ENCODE assay signal across 8 cellular contexts in genomic region chr6:85641522-85641915, GRCh38. TPM values are rescaled to one million over a fixed set of nuclear protein-coding genes. Genes with fewer than 3 reads are reported as not detected.
DNase-seq lines count a peak whose midpoint lies in the region; ATAC-seq and TF ChIP-seq lines count a peak whose summit lies in the region.

No MANE protein-coding gene starts in this region.

- H3K36me3 ChIP-seq in urinary bladder (ENCODE audit: insufficient read depth) = peaks cover 2% of the 10 kb centered on the region

- no TSS peak for BruUV-seq in MCF 10A (replicated peaks; lab: Mats Ljungman, UMichigan)

- H3K27ac ChIP-seq in urinary bladder (ENCODE audit: low read depth) = no peak overlapping the region

- POLR2A ChIA-PET in MCF 10A (lab: Yijun Ruan, JAX) = interaction anchor here (0.8 to 10.2 kb wide), 5 partner anchors 11 to 46 kb away, joined by 3 to 889 read pairs (median 16); partner anchors contain the start of gene SNX14

- H3K27ac Mint-ChIP-seq in MCF 10A (ENCODE audit: low read depth, unreplicated experiment) (peak overlapping the region; percentile 99), memory B cell (peak overlapping the region; percentile 99)

- ATAC-seq in memory B cell (ENCODE audit: low read depth) (no peak), HG03460 (IDR thresholded peaks at IDR 0.05; ENCODE audit: unreplicated experiment) (no peak)

- H3K4me3 Mint-ChIP-seq in MCF 10A (ENCODE audit: unreplicated experiment) = peak overlapping the region; percentile 87
- H3K4me3 Mint-ChIP-seq in memory B cell = peak overlapping the region; percentile 91

- H3K4me1 Mint-ChIP-seq in MCF 10A (ENCODE audit: insufficient read depth, unreplicated experiment) = peaks cover 44% of the 10 kb centered on the region
- H3K4me1 Mint-ChIP-seq in memory B cell = peaks cover 39% of the 10 kb centered on the region

- H3K27me3 Mint-ChIP-seq in MCF 10A (ENCODE audit: insufficient read depth, unreplicated experiment) = no peaks in the 10 kb centered on the region
- H3K27me3 Mint-ChIP-seq in memory B cell = no peaks in the 10 kb centered on the region

- H3K4me1 ChIP-seq in urinary bladder (ENCODE audit: insufficient read depth) = no peaks in the 10 kb centered on the region

- CTCF ChIA-PET in MCF 10A (lab: Yijun Ruan, JAX) = interaction anchor here (9.4 kb wide), 1 partner anchor 35 kb away, joined by 69 read pairs; no protein-coding TSS in a partner anchor

- WGBS in urinary bladder = 1% methylated on average over 14 of the region's 14 CpGs

- DNase-seq in Caki2 (ENCODE audit: low read depth) = peak; percentile 24
- no peak for DNase-seq in LNCaP clone FGC (ENCODE audit: low read depth)
- peak; percentile 29 for DNase-seq in MCF 10A (ENCODE audit: unreplicated experiment)
- DNase-seq in memory B cell (ENCODE audit: low spot score in 2 of 2) = no peak
- DNase-seq in stimulated activated naive CD4-positive, alpha-beta T cell (lab: John Stamatoyannopoulos, UW) = no peak
- no peak for DNase-seq in HPDE6-E6E7 (ENCODE audit: extremely low spot score)

- H3K4me3 ChIP-seq in LNCaP clone FGC (ENCODE audit: low read depth, low read length) = peak overlapping the region; percentile 87
- H3K4me3 ChIP-seq in urinary bladder (ENCODE audit: low read depth, low read length) = peak overlapping the region; percentile 95

- TF ChIP-seq CTCF in LNCaP clone FGC (IDR thresholded peaks at IDR 0.05; ENCODE audit: control insufficient read depth, extremely low read depth, insufficient read depth) = no peak
- no peak for TF ChIP-seq CTCF in MCF 10A (IDR thresholded peaks at IDR 0.05; ENCODE audit: unreplicated experiment)

- intact Hi-C loops in MCF 10A (cut with micrococcal nuclease) = loop anchor here (5.0 kb wide), 1 partner anchor 49 kb away; the partner anchor contains the start of gene SNX14

- H3K9me3 Mint-ChIP-seq in MCF 10A (ENCODE audit: unreplicated experiment) = no peaks in the 10 kb centered on the region
- H3K9me3 Mint-ChIP-seq in memory B cell = no peaks in the 10 kb centered on the region

- peaks cover 57% of the 10 kb centered on the region for H3K36me3 Mint-ChIP-seq in MCF 10A (ENCODE audit: insufficient read depth, unreplicated experiment)
- H3K36me3 Mint-ChIP-seq in memory B cell = peaks cover 25% of the 10 kb centered on the region

- in situ Hi-C loops in Caki2 (cut with HindIII; ENCODE audit: low pct_unique_long_range_greater_than_20kb, low sequenced_read_pairs) = no loop called here

RNA-seq across cellular contexts. Expression of gene SYNCRIP, which starts 1.2 kb away (rescaled TPM):
- 32.4 and 47.3 TPM in 2 replicates for total RNA-seq in Caki2 (2014; rRNA removed; shearing (Covaris generic); ENCODE audit: low replicate concordance)
- total RNA-seq in MCF 10A (2022) (126 and 161 TPM in 2 replicates), urinary bladder (111 TPM)
- 55.5 TPM for polyA plus RNA-seq in urinary bladder

RNA-seq across cellular contexts. Expression of gene SNX14, which starts 47.9 kb away (rescaled TPM):
- total RNA-seq in Caki2 (2014; rRNA removed; shearing (Covaris generic); ENCODE audit: low replicate concordance) = 82.9 and 110 TPM in 2 replicates
- total RNA-seq in MCF 10A (2022) = 71.3 and 71.6 TPM in 2 replicates
- total RNA-seq in urinary bladder = 207 TPM
- polyA plus RNA-seq in urinary bladder = 43.1 TPM

Comparison
In these comparisons a context has a peak if more than half of its experiments do, and no peak if none do; other contexts are left out.
1. DNase-seq: peak in Caki2 (single experiment) and MCF 10A (single experiment); none in LNCaP clone FGC (single experiment), memory B cell (0 of 2), stimulated activated naive CD4-positive, alpha-beta T cell (0 of 6) and HPDE6-E6E7 (single experiment).